18 cellular contexts compared by ENCODE assay signal in genomic region chr9:14687042-14687719, GRCh38. TPM values are rescaled to one million over a fixed set of nuclear protein-coding genes. Genes with fewer than 3 reads are reported as not detected.
A peak's percentile ranks its signal among the peaks of the same experiment; 100 is the strongest.
DNase-seq lines count a peak whose midpoint lies in the region; TF ChIP-seq lines count a peak whose summit lies in the region.
"Had no signal": no experiment of that assay in that cellular context is flagged by ENCODE, and none has a peak within 500 bp of the region (broad histone marks: within the 10 kb centered on the region; RNA-seq: fewer than 3 reads in every experiment).

No MANE protein-coding gene starts in this region.

- no peaks in the 10 kb centered on the region for H3K9me3 ChIP-seq in stomach

- TF ChIP-seq CTCF in RWPE1 (conservative IDR thresholded peaks at IDR 0.05; ENCODE audit: low read depth) = no peak
- TF ChIP-seq CTCF in retinal pigment epithelial cell (conservative IDR thresholded peaks at IDR 0.05; ENCODE audit: low read depth, low read length) = no peak
- no peak for TF ChIP-seq CTCF in stomach (IDR thresholded peaks at IDR 0.05)

- POLR2A ChIA-PET in RWPE1 (lab: Yijun Ruan, JAX; ENCODE audit: low non-redundant PET) = no interaction called here

- no peak overlapping the region for H3K4me3 ChIP-seq in retinal pigment epithelial cell (ENCODE audit: low read length)
- no peak overlapping the region for H3K4me3 ChIP-seq in stomach
- H3K4me3 ChIP-seq: GM23338, K562 had no signal

- DNase-seq in ELR (ENCODE audit: low read depth) (peak; percentile 83), RWPE1 (ENCODE audit: low spot score) (peak; percentile 20), fibroblast of gingiva (ENCODE audit: low read depth) (peak; percentile 73), retinal pigment epithelial cell (ENCODE audit: low read depth) (peak; percentile 32), stomach (no peak), NCI-H1694 (lab: John Stamatoyannopoulos, UW) (no peak), activated gamma-delta T cell (lab: John Stamatoyannopoulos, UW) (no peak), NCI-H1092 treated with DMSO at 0.1 percent for 48 hours (lab: John Stamatoyannopoulos, UW) (no peak)
- DNase-seq: activated CD4-positive, alpha-beta T cell treated with anti-CD3 and anti-CD28 coated beads for 48 hours; head of caudate nucleus; left ventricle myocardium superior; NCI-H2029 treated with DMSO at 0.1 percent for 48 hours; nucleus accumbens; stimulated activated naive CD4-positive, alpha-beta T cell; T-helper 1 cell had no signal

- H3K27ac ChIP-seq in RWPE1 (peak overlapping the region; percentile 53), stomach (no peak overlapping the region)

- peaks cover 10 to 42% (median 37%) of the 10 kb centered on the region in 4 donors for H3K36me3 ChIP-seq in stomach

- no peak for TF ChIP-seq POLR2A in stomach (IDR thresholded peaks at IDR 0.05)

- 88 to 92% (median 90%) methylated on average over 12 of the region's 12 CpGs for WGBS in stomach, 5 donors

- peaks cover 0 to 15% (median 12%) of the 10 kb centered on the region in 4 donors for H3K4me1 ChIP-seq in stomach

- TF ChIP-seq EP300 in stomach (IDR thresholded peaks at IDR 0.05) = no peak

- no peaks in the 10 kb centered on the region for H3K27me3 ChIP-seq in stomach

- CTCF ChIA-PET in RWPE1 (lab: Yijun Ruan, JAX) = interaction anchor here (1.2 kb wide), 1 partner anchor 97 kb away, joined by 4 read pairs; no protein-coding TSS in a partner anchor

- intact Hi-C loops in stomach (cut with DNase I; ENCODE audit: low total_unique reads) = no loop called here

RNA-seq across cellular contexts. Expression of gene ZDHHC21, which starts 6.1 kb away (rescaled TPM):
- 10 to 100 TPM in 2 of 5 donors, 1 to 10 TPM in 3; 4.1 to 33.4 (median 7.0) TPM for total RNA-seq in stomach
- 1 to 10 TPM; 1.2 to 3.3 (median 1.9) TPM for polyA plus RNA-seq in stomach

RNA-seq across cellular contexts. Expression of gene CER1, which starts 35.4 kb away (rescaled TPM):
- not detected for total RNA-seq in stomach
- not detected for polyA plus RNA-seq in stomach
- total RNA-seq: activated T-helper 2 cell treated with anti-CD3 and anti-CD28 coated beads, Interferon-gamma antibody, Interleukin-2, Interleukin-4, amounts not matched to agents 10 μg/mL and 5 μg/mL and 100 μg/mL, durations not matched to agents 14 hours and 24 hours and 36 hours; K562; left ventricle myocardium superior had no signal
- polyA plus RNA-seq: K562 had no signal

Comparison
In these comparisons a context has a peak if more than half of its experiments do, and no peak if none do; other contexts are left out.
1. DNase-seq: peak in ELR (single experiment), RWPE1 (single experiment), fibroblast of gingiva (single experiment) and retinal pigment epithelial cell (single experiment); none in stomach (single experiment), NCI-H1694 (single experiment), activated gamma-delta T cell (single experiment) and NCI-H1092 treated with DMSO at 0.1 percent for 48 hours (single experiment).